In genomic region chr13:47632311-47632710, GRCh38 we compare ENCODE assay signal across 1 cellular context.
TF ChIP-seq lines count a peak whose summit lies in the region.

No MANE protein-coding gene starts in this region.

TF ChIP-seq in IMR-90, 13 proteins besides CTCF, POLR2A, EP300 and RAD21 (continued from another document):
- TF ChIP-seq MAFK (IDR thresholded peaks at IDR 0.05; ENCODE audit: low read depth, low read length) = no peak
